32 cellular contexts compared by ENCODE assay signal in the genomic region with DNA sequence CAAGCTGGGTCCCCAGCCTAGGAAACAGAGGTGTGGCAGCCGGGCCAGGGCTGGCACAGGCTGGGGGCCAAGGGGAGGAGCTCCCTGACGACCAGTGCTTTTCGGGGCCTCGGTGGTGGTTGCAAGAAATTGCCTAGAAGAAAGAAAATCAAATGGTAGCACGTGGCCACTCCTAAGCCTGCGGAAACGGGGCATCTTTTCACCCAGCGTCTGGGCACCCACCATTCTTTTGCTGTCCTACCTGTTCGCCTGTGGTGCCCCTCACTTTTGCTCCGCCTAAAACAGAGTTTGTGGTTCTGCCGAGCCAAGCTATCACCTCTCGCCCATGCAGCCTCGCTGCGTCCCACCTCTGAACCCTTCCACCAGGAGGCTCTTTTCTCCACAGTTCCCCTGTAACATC. TPM values are rescaled to one million over a fixed set of nuclear protein-coding genes. Genes with fewer than 3 reads are reported as not detected.
"Had no signal": no experiment of that assay in that cellular context is flagged by ENCODE, and none has a peak within 500 bp of the region (broad histone marks: within the 10 kb centered on the region; RNA-seq: fewer than 3 reads in every experiment).

No MANE protein-coding gene starts in this region.

- H3K4me3 ChIP-seq: colonic mucosa, heart right ventricle, left lung, lower lobe of right lung, pancreas, prostate gland, spleen, tibial artery, upper lobe of left lung, uterus had no signal

- H3K4me1 Mint-ChIP-seq: neural crest cell had no signal

- H3K36me3 ChIP-seq: colonic mucosa, heart right ventricle, left lung, lower lobe of right lung, prostate gland, spleen, uterus had no signal

- H3K36me3 Mint-ChIP-seq: memory B cell; natural killer cell; stimulated activated memory B cell treated with anti-CD40 and anti-IgM and Interleukin-4, amounts not matched to agents 10 μg/mL and 1 μg/mL and 100 μg/mL, for 72 hours had no signal

- FAIRE-seq: keratinocyte, pancreas had no signal

- DNase-seq: colonic mucosa; dermis blood vessel endothelial cell; foreskin melanocyte; heart right ventricle; hypothalamus; left lung; lower lobe of right lung; natural killer cell; nucleus accumbens; pancreas; spleen; stimulated activated CD4-positive, alpha-beta T cell treated with anti-CD3 and anti-CD28 coated beads, Interleukin-15, amount 100 ng/mL, for 24 hours; stimulated activated CD4-positive, alpha-beta T cell treated with anti-CD3 and anti-CD28 coated beads, Interleukin-1b, Interleukin-23, amount 100 ng/mL, for 48 hours; stimulated activated CD4-positive, alpha-beta T cell treated with anti-CD3 and anti-CD28 coated beads, Interleukin-4, amount 100 ng/mL, for 24 hours; tibial artery; uterus had no signal

- H3K27me3 ChIP-seq: colonic mucosa, pancreas, upper lobe of left lung, uterus had no signal

- H3K4me1 ChIP-seq: colonic mucosa, pancreas, prostate gland, uterus had no signal

- H3K9me3 Mint-ChIP-seq: memory B cell; mesothelial cell of epicardium; natural killer cell; neural crest cell; stimulated activated memory B cell treated with anti-CD40 and anti-IgM and Interleukin-4, amounts not matched to agents 10 μg/mL and 1 μg/mL and 100 μg/mL, for 72 hours; stimulated activated naive CD8-positive, alpha-beta T cell treated with anti-CD3 and anti-CD28 coated beads, Interleukin-15, Interleukin-2, amounts not matched to agents 100 ng/mL and 50 ng/mL, for 24 hours had no signal

- H3K27ac Mint-ChIP-seq: memory B cell; mesothelial cell of epicardium; natural killer cell; stimulated activated memory B cell treated with anti-CD40 and anti-IgM and Interleukin-4, amounts not matched to agents 10 μg/mL and 1 μg/mL and 100 μg/mL, for 72 hours had no signal

- H3K27ac ChIP-seq: colonic mucosa, heart right ventricle, left lung, lower lobe of right lung, pancreas, prostate gland, spleen, tibial artery, upper lobe of left lung, uterus had no signal

- H3K4me3 Mint-ChIP-seq: memory B cell; mesothelial cell of epicardium; natural killer cell; neural crest cell; stimulated activated memory B cell treated with anti-CD40 and anti-IgM and Interleukin-4, amounts not matched to agents 10 μg/mL and 1 μg/mL and 100 μg/mL, for 72 hours; stimulated activated naive CD8-positive, alpha-beta T cell treated with anti-CD3 and anti-CD28 coated beads, Interleukin-15, Interleukin-2, amounts not matched to agents 100 ng/mL and 50 ng/mL, for 24 hours had no signal

- H3K9me3 ChIP-seq: colonic mucosa, heart right ventricle, left lung, lower lobe of right lung, pancreas, prostate gland, spleen, tibial artery, upper lobe of left lung, uterus had no signal

- ATAC-seq: heart right ventricle; left lung; lower lobe of right lung; natural killer cell; pancreas; sciatic nerve; stimulated activated memory B cell treated with anti-CD40 and anti-IgM and Interleukin-4, amounts not matched to agents 10 μg/mL and 1 μg/mL and 100 μg/mL, for 72 hours had no signal

RNA-seq across cellular contexts. Expression of gene KRTDAP, which starts 7.1 kb away (rescaled TPM):
- total RNA-seq: colonic mucosa, dermis blood vessel endothelial cell, glomerular endothelial cell, heart right ventricle, left lung, mucosa of gallbladder, myocyte, natural killer cell, neural crest cell, renal cortical epithelial cell, sciatic nerve, skeletal muscle tissue, uterus had no signal
- polyA plus RNA-seq: heart right ventricle, spleen had no signal

RNA-seq across cellular contexts. Expression of gene DMKN, which starts 16.0 kb away (rescaled TPM):
- total RNA-seq: glomerular endothelial cell, neural crest cell, skeletal muscle tissue had no signal

RNA-seq across cellular contexts. Expression of gene SBSN, which starts 30.7 kb away (rescaled TPM):
- total RNA-seq: colonic mucosa, dermis blood vessel endothelial cell, glomerular endothelial cell, heart right ventricle, lower lobe of right lung, mucosa of gallbladder, myocyte, natural killer cell, pancreas, sciatic nerve, skeletal muscle tissue, spleen, temporal lobe, upper lobe of left lung had no signal

RNA-seq across cellular contexts. Expression of gene GAPDHS, which starts 35.9 kb away (rescaled TPM):
- total RNA-seq: colonic mucosa, dermis blood vessel endothelial cell, glomerular endothelial cell, heart right ventricle, left lung, lower lobe of right lung, mesothelial cell of epicardium, mucosa of gallbladder, myocyte, natural killer cell, neural crest cell, pancreas, renal cortical epithelial cell, sciatic nerve, skeletal muscle tissue, temporal lobe, upper lobe of left lung, uterus had no signal
- polyA plus RNA-seq: esophagus, heart right ventricle, pancreas had no signal
